In genomic region chr16:54194008-54194731, GRCh38 we compare ENCODE assay signal across 7 cellular contexts.
DNase-seq lines count a peak whose midpoint lies in the region; ATAC-seq and TF ChIP-seq lines count a peak whose summit lies in the region.

No MANE protein-coding gene starts in this region.

- H3K9ac ChIP-seq in adipocyte (ENCODE audit: low read length) = peak overlapping the region; percentile 75

- intact Hi-C loops in left cardiac atrium (cut with DNase I) (loop anchor here in 1 of 2 donors (10.0 kb wide), 1 partner anchor 71 kb away; no protein-coding TSS in a partner anchor), psoas muscle (cut with DNase I) (loop anchor here (5.0 to 10.0 kb wide), 3 partner anchors 88 to 741 kb away; partner anchors contain the start of gene IRX5 (in 2 of the 2))

- 10 to 19% (median 15%) methylated on average over 30 to 31 of the region's 31 CpGs for WGBS in psoas muscle, 3 donors

- H3K27ac ChIP-seq in psoas muscle = peak overlapping the region; percentile 76

- H3K36me3 ChIP-seq in adipocyte (ENCODE audit: control insufficient read depth, insufficient read depth, low read length, severe bottlenecking) = no peaks in the 10 kb centered on the region
- no peaks in the 10 kb centered on the region for H3K36me3 ChIP-seq in psoas muscle (ENCODE audit: insufficient read depth in 1 of 2, low read depth in 1 of 2)

- TF ChIP-seq CTCF in psoas muscle (IDR thresholded peaks at IDR 0.05) = no peak

- peak; percentile 17 for DNase-seq in adipocyte (ENCODE audit: low read depth)
- peak; percentile 82 for DNase-seq in left cardiac atrium
- peak; percentile 65 to 94 for DNase-seq in psoas muscle
- DNase-seq in activated effector memory CD4-positive, alpha-beta T cell treated with Interleukin-2 at 50 U/mL for 16 hours = no peak
- no peak for DNase-seq in AG08396 (ENCODE audit: low spot score)

- H3K9me3 ChIP-seq in adipocyte (ENCODE audit: control insufficient read depth, low read length) = peaks cover 6% of the 10 kb centered on the region
- no peaks in the 10 kb centered on the region for H3K9me3 ChIP-seq in psoas muscle

- ATAC-seq in HG02885 (IDR thresholded peaks at IDR 0.05; ENCODE audit: poor library complexity, unreplicated experiment) (peak; percentile 6), left cardiac atrium (peak; percentile 86 to 87), psoas muscle (peak; percentile 74 to 86 (median 80)), HG02571 (IDR thresholded peaks at IDR 0.05; ENCODE audit: unreplicated experiment) (no peak)

- H3K27me3 ChIP-seq in adipocyte (replicated peaks; ENCODE audit: control insufficient read depth, insufficient read depth, low read length) = peaks cover 14% of the 10 kb centered on the region
- H3K27me3 ChIP-seq in psoas muscle (ENCODE audit: insufficient read depth in 3 of 3, low read length in 2 of 3) = no peaks in the 10 kb centered on the region

- H3K4me1 ChIP-seq in adipocyte (ENCODE audit: control insufficient read depth, insufficient read depth, low read length) (peaks cover 17% of the 10 kb centered on the region), psoas muscle (no peaks in the 10 kb centered on the region)

- H3K4me3 ChIP-seq in adipocyte (ENCODE audit: low read length) (peak overlapping the region; percentile 73), psoas muscle (peak overlapping the region; percentile 55)

Comparison
In these comparisons a context has a peak if more than half of its experiments do, and no peak if none do; other contexts are left out.
1. DNase-seq: peak in adipocyte (single experiment), left cardiac atrium (single experiment) and psoas muscle (2 of 2); none in activated effector memory CD4-positive, alpha-beta T cell treated with Interleukin-2 at 50 U/mL for 16 hours (single experiment) and AG08396 (single experiment).